18 cellular contexts compared by ENCODE assay signal in genomic region chr4:150207871-150208270, GRCh38.
A peak's percentile ranks its signal among the peaks of the same experiment; 100 is the strongest.
DNase-seq lines count a peak whose midpoint lies in the region; ATAC-seq, FAIRE-seq and TF ChIP-seq lines count a peak whose summit lies in the region.
"Had no signal": no experiment of that assay in that cellular context is flagged by ENCODE, and none has a peak within 500 bp of the region (broad histone marks: within the 10 kb centered on the region; RNA-seq: fewer than 3 reads in every experiment).

No MANE protein-coding gene starts in this region.

- peak; percentile 51 for DNase-seq in D721Med (ENCODE audit: insufficient read length, low spot score)
- peak; percentile 97 for DNase-seq in NCI-H82 (lab: John Stamatoyannopoulos, UW)
- peak; percentile 22 for DNase-seq in iris pigment epithelial cell (ENCODE audit: low read depth)
- no peak for DNase-seq in osteocyte (ENCODE audit: extremely low spot score, unreplicated experiment)
- no peak for DNase-seq in DMS153 (lab: John Stamatoyannopoulos, UW)
- no peak for DNase-seq in Ammon's horn (ENCODE audit: low spot score)
- DNase-seq in uterus = no peak
- no peak for DNase-seq in WTC11 (ENCODE audit: low spot score)
- DNase-seq: CD4-positive, alpha-beta T cell; DMS79 treated with DMSO at 0.1 percent for 48 hours; KG1; MV-4-11; NCI-H187 treated with DMSO at 0.1 percent for 48 hours; NCI-H345; SHP77 treated with DMSO at 0.1 percent for 48 hours had no signal

- H3K4me1 ChIP-seq in uterus = no peaks in the 10 kb centered on the region

- POLR2A ChIA-PET in WTC11 (lab: Charles Lee) = no interaction called here

- intact Hi-C loops in uterus (cut with DNase I; ENCODE audit: low total_unique reads) = no loop called here

- no peak overlapping the region for H3K27ac ChIP-seq in uterus

- H3K4me3 ChIP-seq in uterus = no peak overlapping the region

- TF ChIP-seq POLR2A in uterus (IDR thresholded peaks at IDR 0.05) = no peak

- H3K36me3 Mint-ChIP-seq in osteocyte (ENCODE audit: unreplicated experiment) (peaks cover 15% of the 10 kb centered on the region), WTC11 (no peaks in the 10 kb centered on the region)

- no peaks in the 10 kb centered on the region for H3K9me3 ChIP-seq in uterus

- peaks cover 42% of the 10 kb centered on the region for H3K4me1 Mint-ChIP-seq in osteocyte (ENCODE audit: unreplicated experiment)
- H3K4me1 Mint-ChIP-seq in WTC11 = no peaks in the 10 kb centered on the region

- FAIRE-seq in D721Med (lab: Jason Lieb, UNC) = peak; percentile 97
- FAIRE-seq: H54, HepG2 had no signal

- TF ChIP-seq CTCF in D721Med (IDR thresholded peaks at IDR 0.05; ENCODE audit: insufficient read depth, missing control alignments) (no peak), osteocyte (IDR thresholded peaks at IDR 0.05) (no peak), uterus (IDR thresholded peaks at IDR 0.05) (no peak), WTC11 (IDR thresholded peaks at IDR 0.05) (no peak)

- no peaks in the 10 kb centered on the region for H3K27me3 ChIP-seq in uterus

- H3K27ac Mint-ChIP-seq in osteocyte (ENCODE audit: unreplicated experiment) (peak overlapping the region; percentile 12), WTC11 (no peak overlapping the region)
- H3K27ac Mint-ChIP-seq: CD4-positive, alpha-beta T cell had no signal

- no peak for ATAC-seq in WTC11
- ATAC-seq: HepG2, SK-N-SH treated with all-trans-retinoic acid at 6 μM for 48 hours had no signal

- H3K4me3 Mint-ChIP-seq in osteocyte (ENCODE audit: unreplicated experiment) (no peak overlapping the region), WTC11 (no peak overlapping the region)
- H3K4me3 Mint-ChIP-seq: CD4-positive, alpha-beta T cell had no signal

- no peaks in the 10 kb centered on the region for H3K9me3 Mint-ChIP-seq in osteocyte (ENCODE audit: unreplicated experiment)
- no peaks in the 10 kb centered on the region for H3K9me3 Mint-ChIP-seq in WTC11
- H3K9me3 Mint-ChIP-seq: CD4-positive, alpha-beta T cell had no signal

- H3K36me3 ChIP-seq in uterus = no peaks in the 10 kb centered on the region

- H3K27me3 Mint-ChIP-seq in osteocyte (ENCODE audit: unreplicated experiment) (no peaks in the 10 kb centered on the region), WTC11 (ENCODE audit: low read depth) (peaks cover 9% of the 10 kb centered on the region)

- CTCF ChIA-PET in WTC11 (lab: Charles Lee) = interaction anchor here (0.7 to 1.9 kb wide), 3 partner anchors 10 to 659 kb away, joined by 6 to 10 read pairs (median 8); no protein-coding TSS in a partner anchor

TF ChIP-seq in WTC11, 78 proteins besides CTCF, POLR2A, EP300 and RAD21:
- TF ChIP-seq ESRRA (CRISPR knock-in tag; IDR thresholded peaks at IDR 0.05; ENCODE audit: borderline replicate concordance) (no peak), GTF2I (CRISPR knock-in tag; conservative IDR thresholded peaks at IDR 0.05) (no peak), NR3C1 (CRISPR knock-in tag; conservative IDR thresholded peaks at IDR 0.05; ENCODE audit: low read depth) (no peak), MXD4 (CRISPR knock-in tag; IDR thresholded peaks at IDR 0.05; ENCODE audit: borderline replicate concordance) (no peak), ZBTB21 (CRISPR knock-in tag; IDR thresholded peaks at IDR 0.05; ENCODE audit: borderline replicate concordance) (no peak), IRF2 (CRISPR knock-in tag; IDR thresholded peaks at IDR 0.05; ENCODE audit: borderline replicate concordance, low read depth) (no peak), HMGA2 (CRISPR knock-in tag; IDR thresholded peaks at IDR 0.05) (no peak), RELA (CRISPR knock-in tag; IDR thresholded peaks at IDR 0.05; ENCODE audit: borderline replicate concordance) (no peak), ZNF121 (CRISPR knock-in tag; IDR thresholded peaks at IDR 0.05) (no peak), FOXJ3 (CRISPR knock-in tag; IDR thresholded peaks at IDR 0.05; ENCODE audit: borderline replicate concordance) (no peak), TEAD4 (CRISPR knock-in tag; IDR thresholded peaks at IDR 0.05) (no peak), CDX4 (CRISPR knock-in tag; IDR thresholded peaks at IDR 0.05; ENCODE audit: borderline replicate concordance) (no peak), CBFB (CRISPR knock-in tag; IDR thresholded peaks at IDR 0.05; ENCODE audit: low read depth) (no peak), ARID4B (CRISPR knock-in tag; IDR thresholded peaks at IDR 0.05; ENCODE audit: borderline replicate concordance) (no peak), ATF6 (CRISPR knock-in tag; IDR thresholded peaks at IDR 0.05) (no peak), ZNF423 (CRISPR knock-in tag; IDR thresholded peaks at IDR 0.05) (no peak), ATF1 (CRISPR knock-in tag; IDR thresholded peaks at IDR 0.05) (no peak), CREM (CRISPR knock-in tag; IDR thresholded peaks at IDR 0.05) (no peak)

Comparison
In these comparisons a context has a peak if more than half of its experiments do, and no peak if none do; other contexts are left out.
1. DNase-seq: peak in D721Med (single experiment), NCI-H82 (single experiment) and iris pigment epithelial cell (single experiment); none in osteocyte (single experiment), DMS153 (single experiment), Ammon's horn (single experiment), uterus (0 of 2) and WTC11 (single experiment).